In genomic region chr2:239202343-239202742, GRCh38 we compare ENCODE assay signal across 24 cellular contexts.
DNase-seq lines count a peak whose midpoint lies in the region; ATAC-seq and TF ChIP-seq lines count a peak whose summit lies in the region.
"Had no signal": no experiment of that assay in that cellular context is flagged by ENCODE, and none has a peak within 500 bp of the region (broad histone marks: within the 10 kb centered on the region; RNA-seq: fewer than 3 reads in every experiment).

No MANE protein-coding gene starts in this region.

- H3K36me3 Mint-ChIP-seq in activated naive CD8-positive, alpha-beta T cell treated with anti-CD3 and anti-CD28 coated beads, Interleukin-2, amount 10 ng/mL, durations not matched to agents 7 days and 5 days = peaks cover 15% of the 10 kb centered on the region
- peaks cover 9% of the 10 kb centered on the region for H3K36me3 Mint-ChIP-seq in activated naive CD8-positive, alpha-beta T cell treated with anti-CD3 and anti-CD28 coated beads for 36 hours
- peaks cover 6% of the 10 kb centered on the region for H3K36me3 Mint-ChIP-seq in chondrocyte (ENCODE audit: low read depth)
- peaks cover 7% of the 10 kb centered on the region; the same call in 2 of the 3 replicates for H3K36me3 Mint-ChIP-seq in GM23338 (ENCODE audit: low read depth)

- no peaks in the 10 kb centered on the region for H3K4me1 ChIP-seq in mucosa of descending colon (ENCODE audit: low read depth)
- peaks cover 22% of the 10 kb centered on the region; the same call in 1 of the 2 replicates for H3K4me1 ChIP-seq in GM23338 (ENCODE audit: insufficient read depth)
- H3K4me1 ChIP-seq: A549, BE2C, body of pancreas, colonic mucosa had no signal

- H2AFZ ChIP-seq in GM23338 = no peak overlapping the region
- H2AFZ ChIP-seq: PC-9 had no signal

- no peaks in the 10 kb centered on the region for H3K27me3 ChIP-seq in GM23338 (ENCODE audit: insufficient read depth)
- H3K27me3 ChIP-seq: BE2C, body of pancreas, colonic mucosa, upper lobe of left lung had no signal

- H3K4me3 ChIP-seq in mucosa of descending colon (no peak overlapping the region), GM23338 (no peak overlapping the region)
- H3K4me3 ChIP-seq: A549, body of pancreas, colonic mucosa, PC-9, upper lobe of left lung had no signal

- POLR2A ChIA-PET in activated naive CD8-positive, alpha-beta T cell treated with anti-CD3 and anti-CD28 coated beads, Interleukin-2, amount 10 ng/mL, durations not matched to agents 7 days and 5 days (lab: Charles Lee) = no interaction called here

- H3F3A ChIP-seq in GM23338 (replicated peaks; ENCODE audit: low read depth) = no peaks in the 10 kb centered on the region

- intact Hi-C loops in mucosa of descending colon (cut with DNase I, micrococcal nuclease) = no loop called here

- no peak overlapping the region for H3K4me2 ChIP-seq in GM23338
- H3K4me2 ChIP-seq: A549, PC-9 had no signal

- H3K4me1 Mint-ChIP-seq in activated naive CD8-positive, alpha-beta T cell treated with anti-CD3 and anti-CD28 coated beads, Interleukin-2, amount 10 ng/mL, durations not matched to agents 7 days and 5 days = peaks cover 20% of the 10 kb centered on the region
- H3K4me1 Mint-ChIP-seq in activated naive CD8-positive, alpha-beta T cell treated with anti-CD3 and anti-CD28 coated beads for 36 hours = peaks cover 23% of the 10 kb centered on the region
- H3K4me1 Mint-ChIP-seq in chondrocyte (ENCODE audit: low read depth) = peaks cover 10% of the 10 kb centered on the region
- H3K4me1 Mint-ChIP-seq in GM23338 = peaks cover 52% of the 10 kb centered on the region

- no peak overlapping the region for H3K27ac Mint-ChIP-seq in activated naive CD8-positive, alpha-beta T cell treated with anti-CD3 and anti-CD28 coated beads, Interleukin-2, amount 10 ng/mL, durations not matched to agents 7 days and 5 days
- no peak overlapping the region for H3K27ac Mint-ChIP-seq in activated naive CD8-positive, alpha-beta T cell treated with anti-CD3 and anti-CD28 coated beads for 36 hours
- H3K27ac Mint-ChIP-seq in chondrocyte (ENCODE audit: unreplicated experiment) = no peak overlapping the region
- no peak overlapping the region for H3K27ac Mint-ChIP-seq in GM23338
- H3K27ac Mint-ChIP-seq: T-cell had no signal

- H3K9me3 Mint-ChIP-seq in activated naive CD8-positive, alpha-beta T cell treated with anti-CD3 and anti-CD28 coated beads, Interleukin-2, amount 10 ng/mL, durations not matched to agents 7 days and 5 days = no peaks in the 10 kb centered on the region
- no peaks in the 10 kb centered on the region for H3K9me3 Mint-ChIP-seq in activated naive CD8-positive, alpha-beta T cell treated with anti-CD3 and anti-CD28 coated beads for 36 hours
- H3K9me3 Mint-ChIP-seq in chondrocyte (ENCODE audit: low read depth) (no peaks in the 10 kb centered on the region), GM23338 (no peaks in the 10 kb centered on the region)
- H3K9me3 Mint-ChIP-seq: T-cell had no signal

- H3K36me3 ChIP-seq in mucosa of descending colon (ENCODE audit: low read depth) (no peaks in the 10 kb centered on the region), GM23338 (ENCODE audit: insufficient read depth) (no peaks in the 10 kb centered on the region)
- H3K36me3 ChIP-seq: colonic mucosa had no signal

- no peaks in the 10 kb centered on the region for H3K9me3 ChIP-seq in mucosa of descending colon
- H3K9me3 ChIP-seq: A549, BE2C, body of pancreas, colonic mucosa, upper lobe of left lung had no signal

- no peak for ATAC-seq in activated naive CD8-positive, alpha-beta T cell treated with anti-CD3 and anti-CD28 coated beads, Interleukin-2, amount 10 ng/mL, durations not matched to agents 7 days and 5 days (ENCODE audit: low read depth)
- ATAC-seq in mucosa of descending colon (peak; percentile 41), GM21390 (IDR thresholded peaks at IDR 0.05; ENCODE audit: unreplicated experiment) (no peak), GM23338 (no peak)
- ATAC-seq: A549; body of pancreas; stimulated activated naive CD8-positive, alpha-beta T cell treated with anti-CD3 and anti-CD28 coated beads, Interleukin-15, Interleukin-2, amounts not matched to agents 100 U/mL and 50 U/mL, for 24 hours; T-cell had no signal

- H3K79me2 ChIP-seq in GM23338 (replicated peaks; ENCODE audit: insufficient read depth) = peaks cover 56% of the 10 kb centered on the region

- H4K20me1 ChIP-seq in GM23338 (replicated peaks; ENCODE audit: insufficient read depth) = peaks cover 11% of the 10 kb centered on the region

- H3K27ac ChIP-seq in temporal lobe (ENCODE audit: low read depth, low read length) (peak overlapping the region; percentile 46), GM23338 (ENCODE audit: low read depth) (no peak overlapping the region)
- H3K27ac ChIP-seq: A549, body of pancreas, colonic mucosa, PC-9, upper lobe of left lung had no signal

- no peak overlapping the region for H3K4me3 Mint-ChIP-seq in activated naive CD8-positive, alpha-beta T cell treated with anti-CD3 and anti-CD28 coated beads, Interleukin-2, amount 10 ng/mL, durations not matched to agents 7 days and 5 days
- H3K4me3 Mint-ChIP-seq in activated naive CD8-positive, alpha-beta T cell treated with anti-CD3 and anti-CD28 coated beads for 36 hours = no peak overlapping the region
- H3K4me3 Mint-ChIP-seq in chondrocyte (ENCODE audit: unreplicated experiment) (no peak overlapping the region), GM23338 (no peak overlapping the region)
- H3K4me3 Mint-ChIP-seq: T-cell had no signal

- H3K27me3 Mint-ChIP-seq in activated naive CD8-positive, alpha-beta T cell treated with anti-CD3 and anti-CD28 coated beads, Interleukin-2, amount 10 ng/mL, durations not matched to agents 7 days and 5 days = no peaks in the 10 kb centered on the region
- H3K27me3 Mint-ChIP-seq in activated naive CD8-positive, alpha-beta T cell treated with anti-CD3 and anti-CD28 coated beads for 36 hours = no peaks in the 10 kb centered on the region
- H3K27me3 Mint-ChIP-seq in chondrocyte (ENCODE audit: low read depth) = no peaks in the 10 kb centered on the region
- peaks cover 2% of the 10 kb centered on the region for H3K27me3 Mint-ChIP-seq in GM23338 (ENCODE audit: insufficient read depth, low read depth, poor library complexity)
- H3K27me3 Mint-ChIP-seq: T-cell had no signal

- TF ChIP-seq CTCF in chondrocyte (IDR thresholded peaks at IDR 0.05) (no peak), mucosa of descending colon (IDR thresholded peaks at IDR 0.05) (no peak), GM23338 (conservative IDR thresholded peaks at IDR 0.05; ENCODE audit: low read depth in 2 of 2) (no peak)

- no peaks in the 10 kb centered on the region for H3K9me2 ChIP-seq in GM23338 (ENCODE audit: insufficient read depth)

- peak; percentile 8 for DNase-seq in activated naive CD8-positive, alpha-beta T cell treated with anti-CD3 and anti-CD28 coated beads, Interleukin-2, amount 10 ng/mL, durations not matched to agents 7 days and 5 days
- DNase-seq in activated naive CD8-positive, alpha-beta T cell treated with anti-CD3 and anti-CD28 coated beads for 36 hours = no peak
- DNase-seq in chondrocyte (ENCODE audit: low spot score) (peak; percentile 81), mucosa of descending colon (peak in 1 of 3 donors; percentile 42), middle frontal gyrus (ENCODE audit: extremely low spot score, low spot score) (no peak), GM23338 (ENCODE audit: low spot score) (no peak)
- DNase-seq: BE2C; Calu3; colonic mucosa; midbrain; NCI-H1092; NCI-H1930; NCI-H226; NCI-H82; PC-9; SIG-M5; stimulated activated CD4-positive, alpha-beta T cell treated with anti-CD3 and anti-CD28 coated beads, Interleukin-4, amount 100 ng/mL, for 4 hours; stimulated activated naive CD8-positive, alpha-beta T cell treated with anti-CD3 and anti-CD28 coated beads, Interleukin-15, Interleukin-2, amounts not matched to agents 100 U/mL and 50 U/mL, for 24 hours; T-cell had no signal

TF ChIP-seq in GM23338, 12 proteins besides CTCF, POLR2A, EP300 and RAD21 (continues in another document):
- TF ChIP-seq NANOG (IDR thresholded peaks at IDR 0.05; ENCODE audit: borderline replicate concordance) (no peak), ZNF331 (CRISPR knock-in tag; IDR thresholded peaks at IDR 0.05; ENCODE audit: low read depth) (no peak), STAT1 (IDR thresholded peaks at IDR 0.05; ENCODE audit: unreplicated experiment) (no peak), REST (IDR thresholded peaks at IDR 0.05; ENCODE audit: unreplicated experiment) (no peak), EZH2phosphoT487 (IDR thresholded peaks at IDR 0.05; ENCODE audit: unreplicated experiment) (no peak), EZH2 (IDR thresholded peaks at IDR 0.05; ENCODE audit: low read depth, unreplicated experiment) (no peak)
- TF ChIP-seq, protein P1, sequence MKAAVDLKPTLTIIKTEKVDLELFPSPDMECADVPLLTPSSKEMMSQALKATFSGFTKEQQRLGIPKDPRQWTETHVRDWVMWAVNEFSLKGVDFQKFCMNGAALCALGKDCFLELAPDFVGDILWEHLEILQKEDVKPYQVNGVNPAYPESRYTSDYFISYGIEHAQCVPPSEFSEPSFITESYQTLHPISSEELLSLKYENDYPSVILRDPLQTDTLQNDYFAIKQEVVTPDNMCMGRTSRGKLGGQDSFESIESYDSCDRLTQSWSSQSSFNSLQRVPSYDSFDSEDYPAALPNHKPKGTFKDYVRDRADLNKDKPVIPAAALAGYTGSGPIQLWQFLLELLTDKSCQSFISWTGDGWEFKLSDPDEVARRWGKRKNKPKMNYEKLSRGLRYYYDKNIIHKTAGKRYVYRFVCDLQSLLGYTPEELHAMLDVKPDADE (IDR thresholded peaks at IDR 0.05) = no peak

Comparison
In these comparisons a context has a peak if more than half of its experiments do, and no peak if none do; other contexts are left out.
1. DNase-seq: peak in activated naive CD8-positive, alpha-beta T cell treated with anti-CD3 and anti-CD28 coated beads, Interleukin-2, amount 10 ng/mL, durations not matched to agents 7 days and 5 days (single experiment) and chondrocyte (single experiment); none in activated naive CD8-positive, alpha-beta T cell treated with anti-CD3 and anti-CD28 coated beads for 36 hours (single experiment), middle frontal gyrus (single experiment) and GM23338 (single experiment).